Comparison of ENCODE assay signal across 20 cellular contexts in the genomic region with DNA sequence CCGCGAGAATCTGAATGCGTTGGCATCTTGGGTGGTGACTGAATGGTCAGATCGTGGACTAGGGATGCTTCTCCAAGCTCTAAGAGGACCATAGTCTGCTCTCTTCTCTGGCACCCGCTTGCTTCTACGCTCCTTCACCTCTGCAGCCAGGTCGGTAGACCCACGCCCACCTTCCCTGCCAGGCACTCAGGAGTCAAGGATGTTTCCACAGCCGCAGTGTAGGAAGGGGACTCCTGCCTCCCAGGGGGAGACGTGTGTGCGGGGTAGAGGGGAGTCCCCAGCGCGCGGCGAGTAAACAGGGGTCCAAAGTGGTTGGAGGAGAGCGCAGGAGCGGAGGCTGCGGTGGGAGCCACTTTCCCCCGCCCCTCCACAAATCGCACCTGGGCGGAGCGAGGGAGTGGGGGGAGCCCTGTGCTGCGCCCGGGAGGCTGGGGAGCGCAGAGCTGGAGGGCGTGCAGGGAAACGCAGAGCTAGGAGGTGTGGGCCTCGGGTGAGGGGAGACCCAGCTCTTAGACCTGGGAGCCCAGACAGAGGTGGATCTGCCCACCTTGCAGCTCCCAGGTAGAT. TPM values are rescaled to one million over a fixed set of nuclear protein-coding genes. Genes with fewer than 3 reads are reported as not detected.
DNase-seq lines count a peak whose midpoint lies in the region; ATAC-seq and TF ChIP-seq lines count a peak whose summit lies in the region.
"Had no signal": no experiment of that assay in that cellular context is flagged by ENCODE, and none has a peak within 500 bp of the region (broad histone marks: within the 10 kb centered on the region; RNA-seq: fewer than 3 reads in every experiment).

No MANE protein-coding gene starts in this region.

- intact Hi-C loops in right cardiac atrium (cut with DNase I), result no loop called here

- peaks cover 20% of the 10 kb centered on the region for H3K27me3 Mint-ChIP-seq in glutamatergic neuron (ENCODE audit: unreplicated experiment)
- H3K27me3 Mint-ChIP-seq in neural crest cell (ENCODE audit: low read depth), result peaks cover 82% of the 10 kb centered on the region
- H3K27me3 Mint-ChIP-seq in immature natural killer cell (ENCODE audit: low read depth in 3 of 3), result peaks cover 5 to 17% (median 5%) of the 10 kb centered on the region in 3 donors

- CTCF ChIA-PET in GM10248 (lab: Yijun Ruan, JAX), result no interaction called here

- no peaks in the 10 kb centered on the region for H3K36me3 Mint-ChIP-seq in glutamatergic neuron (ENCODE audit: unreplicated experiment)
- no peaks in the 10 kb centered on the region for H3K36me3 Mint-ChIP-seq in neural crest cell (ENCODE audit: low read depth)
- no peaks in the 10 kb centered on the region for H3K36me3 Mint-ChIP-seq in immature natural killer cell
- H3K36me3 Mint-ChIP-seq: activated naive CD8-positive, alpha-beta T cell treated with anti-CD3 and anti-CD28 coated beads, Interleukin-2, amount 10 ng/mL, durations not matched to agents 7 days and 5 days had no signal

- H3K4me1 Mint-ChIP-seq in glutamatergic neuron (ENCODE audit: low read depth, unreplicated experiment), result peaks cover 16% of the 10 kb centered on the region
- peaks cover 30% of the 10 kb centered on the region for H3K4me1 Mint-ChIP-seq in neural crest cell
- H3K4me1 Mint-ChIP-seq in immature natural killer cell, result no peaks in the 10 kb centered on the region

- ATAC-seq in right cardiac atrium (no peak), GM19328 (IDR thresholded peaks at IDR 0.05; ENCODE audit: unreplicated experiment) (no peak)
- ATAC-seq: activated CD4-positive, CD25-positive, alpha-beta regulatory T cell treated with anti-CD3 and anti-CD28 coated beads, Interleukin-2, amount 50 U/mL, for 24 hours; mucosa of descending colon; Panc1 had no signal

- H3K9me3 ChIP-seq in cardiac muscle cell (ENCODE audit: low read depth) (no peaks in the 10 kb centered on the region), right cardiac atrium (ENCODE audit: control insufficient read depth, low read length) (no peaks in the 10 kb centered on the region)
- H3K9me3 ChIP-seq: mucosa of descending colon had no signal

- 17% methylated on average over 28 of the region's 28 CpGs for WGBS in right cardiac atrium
- 14% methylated on average over 28 of the region's 28 CpGs for WGBS in urinary bladder

- H3K9me3 Mint-ChIP-seq in glutamatergic neuron (ENCODE audit: unreplicated experiment) (peaks cover 7% of the 10 kb centered on the region), neural crest cell (no peaks in the 10 kb centered on the region), immature natural killer cell (peaks cover 0 to 27% (median 8%) of the 10 kb centered on the region in 6 donors)
- H3K9me3 Mint-ChIP-seq: activated naive CD8-positive, alpha-beta T cell treated with anti-CD3 and anti-CD28 coated beads, Interleukin-2, amount 10 ng/mL, durations not matched to agents 7 days and 5 days had no signal

- H3K36me3 ChIP-seq in cardiac muscle cell, result no peaks in the 10 kb centered on the region
- H3K36me3 ChIP-seq in urinary bladder (ENCODE audit: insufficient read depth), result no peaks in the 10 kb centered on the region

- POLR2A ChIA-PET in GM10248 (lab: Yijun Ruan, JAX), result no interaction called here

- H3K27ac Mint-ChIP-seq in glutamatergic neuron (ENCODE audit: unreplicated experiment) (no peak overlapping the region), neural crest cell (ENCODE audit: unreplicated experiment) (no peak overlapping the region), immature natural killer cell (no peak overlapping the region)
- H3K27ac Mint-ChIP-seq: activated naive CD8-positive, alpha-beta T cell treated with anti-CD3 and anti-CD28 coated beads, Interleukin-2, amount 10 ng/mL, durations not matched to agents 7 days and 5 days had no signal

- H3K4me3 Mint-ChIP-seq in glutamatergic neuron (ENCODE audit: unreplicated experiment) (peak overlapping the region; percentile 95), neural crest cell (peak overlapping the region; percentile 80), immature natural killer cell (peak overlapping the region in 1 of 5 donors; percentile 4)
- H3K4me3 Mint-ChIP-seq: activated naive CD8-positive, alpha-beta T cell treated with anti-CD3 and anti-CD28 coated beads, Interleukin-2, amount 10 ng/mL, durations not matched to agents 7 days and 5 days had no signal

- DNase-seq in cardiac muscle cell (ENCODE audit: low read depth in 1 of 2, low spot score in 1 of 2) (no peak), right cardiac atrium (no peak), glutamatergic neuron (no peak), neural crest cell (ENCODE audit: low read depth, low spot score) (no peak), GM10248 (ENCODE audit: extremely low spot score) (no peak), immature natural killer cell (no peak)
- DNase-seq: activated naive CD8-positive, alpha-beta T cell treated with anti-CD3 and anti-CD28 coated beads, Interleukin-2, amount 10 ng/mL, durations not matched to agents 7 days and 5 days; erythroblast; GDM1; KG1; mucosa of descending colon; NCI-H1436; NCI-H510A treated with DMSO at 0.1 percent for 48 hours; stimulated activated CD4-positive, alpha-beta T cell treated with anti-CD3 and anti-CD28 coated beads, Interleukin-4, amount 100 ng/mL, for 1 hour; T-helper 1 cell had no signal

- TF ChIP-seq CTCF in cardiac muscle cell (IDR thresholded peaks at IDR 0.05; ENCODE audit: low read depth, low read length), result no peak
- no peak for TF ChIP-seq CTCF in glutamatergic neuron (IDR thresholded peaks at IDR 0.05; ENCODE audit: partially characterized antibody, unreplicated experiment)
- TF ChIP-seq CTCF in neural crest cell (conservative IDR thresholded peaks at IDR 0.05), result no peak
- no peak for TF ChIP-seq CTCF in GM10248 (IDR thresholded peaks at IDR 0.05; ENCODE audit: control extremely low read depth, extremely low read depth, low read depth, missing control alignments)

- peak overlapping the region; percentile 44 for H3K4me3 ChIP-seq in cardiac muscle cell
- no peak overlapping the region for H3K4me3 ChIP-seq in right cardiac atrium (ENCODE audit: low read length)
- peak overlapping the region; percentile 69 for H3K4me3 ChIP-seq in urinary bladder (ENCODE audit: low read depth, low read length)
- H3K4me3 ChIP-seq: mucosa of descending colon had no signal

- H3K27ac ChIP-seq in cardiac muscle cell (no peak overlapping the region), right cardiac atrium (ENCODE audit: low read length) (no peak overlapping the region), urinary bladder (ENCODE audit: low read depth) (peak overlapping the region; percentile 14)

- peaks cover 78% of the 10 kb centered on the region for H3K27me3 ChIP-seq in cardiac muscle cell
- H3K27me3 ChIP-seq in right cardiac atrium (ENCODE audit: control insufficient read depth, insufficient read depth), result no peaks in the 10 kb centered on the region

- H3K4me1 ChIP-seq in cardiac muscle cell (ENCODE audit: low read depth), result peaks cover 2% of the 10 kb centered on the region
- no peaks in the 10 kb centered on the region for H3K4me1 ChIP-seq in right cardiac atrium (ENCODE audit: control insufficient read depth, insufficient read depth, low read length)
- H3K4me1 ChIP-seq in urinary bladder (ENCODE audit: insufficient read depth), result no peaks in the 10 kb centered on the region

RNA-seq across cellular contexts. Expression of a gene that starts 1.7 kb away (rescaled TPM):
- 0.09 and 0.42 TPM in 2 replicates for total RNA-seq in cardiac muscle cell
- polyA plus RNA-seq in cardiac muscle cell, result 0.26 TPM in 1 of 2 replicates, not detected in the other
- under 1 TPM in 2 of 4 donors, not detected in 2; 0.03 to 0.68 TPM for total RNA-seq in right cardiac atrium
- polyA plus RNA-seq in right cardiac atrium, result 0.16 TPM
- 1.9 TPM for total RNA-seq in glutamatergic neuron (ENCODE audit: unreplicated experiment)
- total RNA-seq in neural crest cell, result 0.16 and 0.54 TPM in 2 replicates
- total RNA-seq in urinary bladder, result 7.1 TPM
- 5.8 TPM for polyA plus RNA-seq in urinary bladder
- not detected for polyA plus RNA-seq in immature natural killer cell
- total RNA-seq: activated naive CD8-positive, alpha-beta T cell treated with anti-CD3 and anti-CD28 coated beads, Interleukin-2, amount 10 ng/mL, durations not matched to agents 7 days and 5 days; pulmonary artery endothelial cell had no signal
